1 cellular context compared by ENCODE assay signal in the genomic region with DNA sequence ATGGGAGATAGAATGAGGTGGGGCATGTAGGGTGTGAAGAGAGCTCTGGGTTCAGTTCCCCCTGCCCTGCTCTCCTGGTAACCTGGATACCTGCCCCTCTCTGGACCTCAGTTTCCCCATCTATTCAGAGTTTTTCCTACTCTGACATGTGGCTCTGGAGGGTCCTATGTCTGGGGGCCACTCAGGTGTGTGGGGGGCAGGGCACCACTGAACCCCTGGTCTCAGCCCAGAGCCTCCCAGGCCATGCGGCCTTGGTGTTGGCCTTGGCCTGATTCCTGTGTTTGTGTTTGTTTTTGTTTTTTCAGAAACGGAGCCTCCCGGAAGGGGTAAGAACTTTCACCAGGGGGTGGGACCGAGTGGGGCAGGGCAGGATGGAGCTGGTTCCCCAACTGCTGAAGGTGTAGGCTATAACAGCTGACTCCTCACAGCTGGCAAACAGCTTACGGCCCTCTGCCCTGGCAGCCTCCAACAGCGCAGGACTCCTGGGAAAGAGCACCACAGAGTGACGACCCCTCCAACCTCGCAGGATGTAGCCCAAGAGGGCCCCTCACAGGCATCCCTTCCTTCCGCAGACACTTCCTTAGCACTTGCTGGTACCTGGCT.
TF ChIP-seq lines count a peak whose summit lies in the region.

No MANE protein-coding gene starts in this region.

TF ChIP-seq in HepG2, 621 proteins besides CTCF, POLR2A, EP300 and RAD21 (continued from another document and continues in another):
- peak; percentile 65; the same call in 1 of the 2 replicates for TF ChIP-seq NCOR1 (IDR thresholded peaks at IDR 0.05; ENCODE audit: borderline replicate concordance, low read length)
- no peak for TF ChIP-seq RFXAP (CRISPR knock-in tag; IDR thresholded peaks at IDR 0.05; ENCODE audit: borderline replicate concordance)
- peak; percentile 80; the same call in 1 of the 2 replicates for TF ChIP-seq TSC22D2 (CRISPR knock-in tag; IDR thresholded peaks at IDR 0.05; ENCODE audit: borderline replicate concordance)
- peak; percentile 84; the same call in 1 of the 2 replicates for TF ChIP-seq SIN3A (IDR thresholded peaks at IDR 0.05; ENCODE audit: borderline replicate concordance, low read depth, low read length)
- peak; percentile 80 for TF ChIP-seq ERF (CRISPR knock-in tag; IDR thresholded peaks at IDR 0.05)
- no peak for TF ChIP-seq ADNP (CRISPR knock-in tag; IDR thresholded peaks at IDR 0.05)
- TF ChIP-seq MTA3 (CRISPR knock-in tag; IDR thresholded peaks at IDR 0.05) = no peak
- TF ChIP-seq ZNF660 (CRISPR knock-in tag; IDR thresholded peaks at IDR 0.05; ENCODE audit: borderline replicate concordance, low read depth) = no peak
- TF ChIP-seq SOX13 (IDR thresholded peaks at IDR 0.05) = 0 out of 2 replicates have a peak, but pooled peaks have one; percentile 40
- TF ChIP-seq SOX13 (CRISPR knock-in tag; conservative IDR thresholded peaks at IDR 0.05 in 1 of 2, IDR thresholded peaks at IDR 0.05 in 1 of 2) = peak in 1 of 2 experiments; percentile 78; a peak in 1 of 4 replicates
- TF ChIP-seq ZNF432 (CRISPR knock-in tag; IDR thresholded peaks at IDR 0.05; ENCODE audit: borderline replicate concordance) = no peak
- TF ChIP-seq ARID4A (CRISPR knock-in tag; IDR thresholded peaks at IDR 0.05; ENCODE audit: borderline replicate concordance) = peak; percentile 66; the same call in 1 of the 2 replicates
- TF ChIP-seq ZNF232 (CRISPR knock-in tag; IDR thresholded peaks at IDR 0.05; ENCODE audit: borderline replicate concordance) = no peak; the same call in 1 of the 2 replicates
- TF ChIP-seq ZNF382 (CRISPR knock-in tag; IDR thresholded peaks at IDR 0.05; ENCODE audit: borderline replicate concordance) = no peak
- no peak for TF ChIP-seq ZKSCAN1 (IDR thresholded peaks at IDR 0.05; ENCODE audit: low read length)
- TF ChIP-seq, protein P1, sequence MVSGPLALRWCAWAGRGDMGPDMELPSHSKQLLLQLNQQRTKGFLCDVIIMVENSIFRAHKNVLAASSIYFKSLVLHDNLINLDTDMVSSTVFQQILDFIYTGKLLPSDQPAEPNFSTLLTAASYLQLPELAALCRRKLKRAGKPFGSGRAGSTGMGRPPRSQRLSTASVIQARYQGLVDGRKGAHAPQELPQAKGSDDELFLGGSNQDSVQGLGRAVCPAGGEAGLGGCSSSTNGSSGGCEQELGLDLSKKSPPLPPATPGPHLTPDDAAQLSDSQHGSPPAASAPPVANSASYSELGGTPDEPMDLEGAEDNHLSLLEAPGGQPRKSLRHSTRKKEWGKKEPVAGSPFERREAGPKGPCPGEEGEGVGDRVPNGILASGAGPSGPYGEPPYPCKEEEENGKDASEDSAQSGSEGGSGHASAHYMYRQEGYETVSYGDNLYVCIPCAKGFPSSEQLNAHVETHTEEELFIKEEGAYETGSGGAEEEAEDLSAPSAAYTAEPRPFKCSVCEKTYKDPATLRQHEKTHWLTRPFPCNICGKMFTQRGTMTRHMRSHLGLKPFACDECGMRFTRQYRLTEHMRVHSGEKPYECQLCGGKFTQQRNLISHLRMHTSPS (CRISPR knock-in tag; IDR thresholded peaks at IDR 0.05; ENCODE audit: low read depth) = peak; percentile 79
- 0 out of 2 replicates have a peak, but pooled peaks have one; percentile 50 for TF ChIP-seq ZNF775 (CRISPR knock-in tag; IDR thresholded peaks at IDR 0.05; ENCODE audit: borderline replicate concordance)
- TF ChIP-seq, protein P2, sequence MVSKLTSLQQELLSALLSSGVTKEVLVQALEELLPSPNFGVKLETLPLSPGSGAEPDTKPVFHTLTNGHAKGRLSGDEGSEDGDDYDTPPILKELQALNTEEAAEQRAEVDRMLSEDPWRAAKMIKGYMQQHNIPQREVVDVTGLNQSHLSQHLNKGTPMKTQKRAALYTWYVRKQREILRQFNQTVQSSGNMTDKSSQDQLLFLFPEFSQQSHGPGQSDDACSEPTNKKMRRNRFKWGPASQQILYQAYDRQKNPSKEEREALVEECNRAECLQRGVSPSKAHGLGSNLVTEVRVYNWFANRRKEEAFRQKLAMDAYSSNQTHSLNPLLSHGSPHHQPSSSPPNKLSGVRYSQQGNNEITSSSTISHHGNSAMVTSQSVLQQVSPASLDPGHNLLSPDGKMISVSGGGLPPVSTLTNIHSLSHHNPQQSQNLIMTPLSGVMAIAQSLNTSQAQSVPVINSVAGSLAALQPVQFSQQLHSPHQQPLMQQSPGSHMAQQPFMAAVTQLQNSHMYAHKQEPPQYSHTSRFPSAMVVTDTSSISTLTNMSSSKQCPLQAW (CRISPR knock-in tag; IDR thresholded peaks at IDR 0.05) = peak; percentile 71; the same call in 1 of the 2 replicates
- TF ChIP-seq MIXL1 (CRISPR knock-in tag; IDR thresholded peaks at IDR 0.05) = peak; percentile 58; the same call in 1 of the 2 replicates
- no peak for TF ChIP-seq ZNF781 (CRISPR knock-in tag; IDR thresholded peaks at IDR 0.05; ENCODE audit: borderline replicate concordance, not compliant biosample characterization)
- no peak for TF ChIP-seq ZNF180 (CRISPR knock-in tag; IDR thresholded peaks at IDR 0.05; ENCODE audit: borderline replicate concordance, low read depth)
- TF ChIP-seq PAF1 (CRISPR knock-in tag; IDR thresholded peaks at IDR 0.05) = peak; percentile 37; the same call in 1 of the 2 replicates
- TF ChIP-seq KLF9 (CRISPR knock-in tag; IDR thresholded peaks at IDR 0.05; ENCODE audit: low read depth) = peak; percentile 55; the same call in 1 of the 2 replicates
- peak; percentile 94 for TF ChIP-seq RARA (CRISPR knock-in tag; IDR thresholded peaks at IDR 0.05)
- no peak for TF ChIP-seq TCF7L2 (IDR thresholded peaks at IDR 0.05; ENCODE audit: low read depth, low read length)
- no peak for TF ChIP-seq ZNF550 (CRISPR knock-in tag; IDR thresholded peaks at IDR 0.05; ENCODE audit: borderline replicate concordance)
- no peak for TF ChIP-seq CCAR2 (optimal IDR thresholded peaks at IDR 0.05; ENCODE audit: low read depth, low read length)
- no peak for TF ChIP-seq ZNF496 (CRISPR knock-in tag; IDR thresholded peaks at IDR 0.05; ENCODE audit: insufficient replicate concordance)
- TF ChIP-seq TFAP4 (IDR thresholded peaks at IDR 0.05; ENCODE audit: borderline replicate concordance, low read depth) = peak; percentile 97
- TF ChIP-seq ZNF235 (CRISPR knock-in tag; IDR thresholded peaks at IDR 0.05; ENCODE audit: borderline replicate concordance) = no peak
- TF ChIP-seq RXRB (CRISPR knock-in tag; IDR thresholded peaks at IDR 0.05; ENCODE audit: borderline replicate concordance) = peak; percentile 95
- no peak for TF ChIP-seq ZNF354B (CRISPR knock-in tag; IDR thresholded peaks at IDR 0.05)
- TF ChIP-seq MYC (CRISPR knock-in tag; IDR thresholded peaks at IDR 0.05; ENCODE audit: borderline replicate concordance) = peak; percentile 74
- peak; percentile 72 for TF ChIP-seq ZNF335 (CRISPR knock-in tag; IDR thresholded peaks at IDR 0.05)
- TF ChIP-seq ETV5 (CRISPR knock-in tag; IDR thresholded peaks at IDR 0.05; ENCODE audit: borderline replicate concordance) = peak; percentile 96
- TF ChIP-seq KLF15 (CRISPR knock-in tag; IDR thresholded peaks at IDR 0.05; ENCODE audit: borderline replicate concordance) = no peak; the same call in 1 of the 2 replicates
- TF ChIP-seq TOPORS (CRISPR knock-in tag; IDR thresholded peaks at IDR 0.05) = no peak
- no peak; the same call in 1 of the 2 replicates for TF ChIP-seq ZHX1 (CRISPR knock-in tag; IDR thresholded peaks at IDR 0.05; ENCODE audit: low read depth)
- peak; percentile 88 for TF ChIP-seq SKI (IDR thresholded peaks at IDR 0.05; ENCODE audit: partially characterized antibody)
- no peak for TF ChIP-seq REL (CRISPR knock-in tag; conservative IDR thresholded peaks at IDR 0.05)
- no peak; the same call in 1 of the 2 replicates for TF ChIP-seq REPIN1 (CRISPR knock-in tag; IDR thresholded peaks at IDR 0.05; ENCODE audit: borderline replicate concordance, low read depth)
- TF ChIP-seq YEATS2 (CRISPR knock-in tag; IDR thresholded peaks at IDR 0.05; ENCODE audit: borderline replicate concordance) = peak; percentile 67; the same call in 1 of the 2 replicates
- no peak for TF ChIP-seq GFI1 (CRISPR knock-in tag; IDR thresholded peaks at IDR 0.05; ENCODE audit: borderline replicate concordance)
- no peak; the same call in 1 of the 2 replicates for TF ChIP-seq ZNF788 (CRISPR knock-in tag; IDR thresholded peaks at IDR 0.05; ENCODE audit: borderline replicate concordance)
- no peak for TF ChIP-seq BRF2 (CRISPR knock-in tag; IDR thresholded peaks at IDR 0.05)
- TF ChIP-seq, protein P3, sequence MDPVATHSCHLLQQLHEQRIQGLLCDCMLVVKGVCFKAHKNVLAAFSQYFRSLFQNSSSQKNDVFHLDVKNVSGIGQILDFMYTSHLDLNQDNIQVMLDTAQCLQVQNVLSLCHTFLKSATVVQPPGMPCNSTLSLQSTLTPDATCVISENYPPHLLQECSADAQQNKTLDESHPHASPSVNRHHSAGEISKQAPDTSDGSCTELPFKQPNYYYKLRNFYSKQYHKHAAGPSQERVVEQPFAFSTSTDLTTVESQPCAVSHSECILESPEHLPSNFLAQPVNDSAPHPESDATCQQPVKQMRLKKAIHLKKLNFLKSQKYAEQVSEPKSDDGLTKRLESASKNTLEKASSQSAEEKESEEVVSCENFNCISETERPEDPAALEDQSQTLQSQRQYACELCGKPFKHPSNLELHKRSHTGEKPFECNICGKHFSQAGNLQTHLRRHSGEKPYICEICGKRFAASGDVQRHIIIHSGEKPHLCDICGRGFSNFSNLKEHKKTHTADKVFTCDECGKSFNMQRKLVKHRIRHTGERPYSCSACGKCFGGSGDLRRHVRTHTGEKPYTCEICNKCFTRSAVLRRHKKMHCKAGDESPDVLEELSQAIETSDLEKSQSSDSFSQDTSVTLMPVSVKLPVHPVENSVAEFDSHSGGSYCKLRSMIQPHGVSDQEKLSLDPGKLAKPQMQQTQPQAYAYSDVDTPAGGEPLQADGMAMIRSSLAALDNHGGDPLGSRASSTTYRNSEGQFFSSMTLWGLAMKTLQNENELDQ (CRISPR knock-in tag; IDR thresholded peaks at IDR 0.05; ENCODE audit: borderline replicate concordance) = no peak
- TF ChIP-seq IRF2 (CRISPR knock-in tag; IDR thresholded peaks at IDR 0.05) = peak; percentile 69
- peak; percentile 58; the same call in 1 of the 2 replicates for TF ChIP-seq MEF2D (CRISPR knock-in tag; IDR thresholded peaks at IDR 0.05)
